ENCODE assay signal across 19 cellular contexts in the genomic region with DNA sequence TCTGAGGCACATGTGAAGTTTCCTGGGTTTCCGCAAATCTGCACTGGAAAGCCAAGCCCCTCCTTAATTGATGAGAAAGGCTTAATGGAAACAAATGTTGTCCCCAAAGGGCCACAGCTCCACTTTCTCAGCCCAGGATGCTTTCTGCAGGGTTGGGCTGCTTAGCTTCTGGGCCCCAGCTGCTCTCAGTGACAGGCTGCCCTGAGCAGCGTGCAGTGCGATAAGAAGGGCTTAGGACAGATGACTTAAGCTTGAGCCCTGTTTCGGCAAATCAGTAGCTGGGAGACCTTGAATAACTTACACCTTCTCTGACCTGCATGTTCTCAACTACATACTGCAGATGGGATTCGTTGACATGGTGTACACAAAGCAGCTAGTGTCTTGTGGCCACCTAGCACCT. TPM values are rescaled to one million over a fixed set of nuclear protein-coding genes. Genes with fewer than 3 reads are reported as not detected.
DNase-seq lines count a peak whose midpoint lies in the region; ATAC-seq and TF ChIP-seq lines count a peak whose summit lies in the region.
"Had no signal": no experiment of that assay in that cellular context is flagged by ENCODE, and none has a peak within 500 bp of the region (broad histone marks: within the 10 kb centered on the region; RNA-seq: fewer than 3 reads in every experiment).

No MANE protein-coding gene starts in this region.

- H3K27me3 Mint-ChIP-seq in naive B cell: no peaks in the 10 kb centered on the region
- no peaks in the 10 kb centered on the region for H3K27me3 Mint-ChIP-seq in activated CD4-positive, alpha-beta T cell treated with anti-CD3 and anti-CD28 coated beads, Interleukin-2, amount 10 ng/mL, durations not matched to agents 24 days and 14 days

- peaks cover 4 to 13% of the 10 kb centered on the region in 2 donors for H3K36me3 Mint-ChIP-seq in naive B cell
- H3K36me3 Mint-ChIP-seq in activated CD4-positive, alpha-beta T cell treated with anti-CD3 and anti-CD28 coated beads, Interleukin-2, amount 10 ng/mL, durations not matched to agents 24 days and 14 days (ENCODE audit: low read depth): peaks cover 11% of the 10 kb centered on the region

- CTCF ChIA-PET in HEK293 (lab: Yijun Ruan, JAX): interaction anchor here (1.9 to 2.2 kb wide), 2 partner anchors 13 to 35 kb away, joined by 7 read pairs; no protein-coding TSS in a partner anchor

- H3K9me3 ChIP-seq in BLaER1 treated with 17β-estradiol and CSF1 and Interleukin-3, amounts not matched to agents 10 nM and 100 nM (replicated peaks in 1 of 11): no peaks in the 10 kb centered on the region
- H3K9me3 ChIP-seq in HEK293 (ENCODE audit: control insufficient read depth, insufficient read depth, low read depth, low read length): no peaks in the 10 kb centered on the region

- intact Hi-C loops in activated CD4-positive, alpha-beta T cell treated with anti-CD3 and anti-CD28 coated beads, Interleukin-2, amount 10 ng/mL, durations not matched to agents 24 days and 14 days (cut with micrococcal nuclease): no loop called here

- H3K27me3 ChIP-seq in BLaER1 treated with 17β-estradiol and CSF1 and Interleukin-3, amounts not matched to agents 10 nM and 100 nM: no peaks in the 10 kb centered on the region

- TF ChIP-seq CTCF in HEK293 (tag by site-specific recombination; IDR thresholded peaks at IDR 0.05): no peak

- H4K20me1 ChIP-seq in BLaER1 treated with 17β-estradiol and CSF1 and Interleukin-3, amounts not matched to agents 10 nM and 100 nM: peaks cover 0 to 63% (median 9%) of the 10 kb centered on the region in 11 experiments; a peak in 13 of 22 replicates

- POLR2A ChIA-PET in HEK293 (lab: Yijun Ruan, JAX): interaction anchor here (0.7 to 0.8 kb wide), 2 partner anchors 11 to 12 kb away, joined by 3 read pairs; partner anchors contain the start of gene STX3

- peak overlapping the region in 10 of 11 experiments; percentile 1 to 56 (median 33); a peak in 13 of 22 replicates for H3K9ac ChIP-seq in BLaER1 treated with 17β-estradiol and CSF1 and Interleukin-3, amounts not matched to agents 10 nM and 100 nM

- H3K4me2 ChIP-seq in BLaER1 treated with 17β-estradiol and CSF1 and Interleukin-3, amounts not matched to agents 10 nM and 100 nM: peak overlapping the region; percentile 58 to 95 (median 80)

- H3K4me3 Mint-ChIP-seq in naive B cell: peak overlapping the region in 1 of 8 donors; percentile 7
- no peak overlapping the region for H3K4me3 Mint-ChIP-seq in activated CD4-positive, alpha-beta T cell treated with anti-CD3 and anti-CD28 coated beads, Interleukin-2, amount 10 ng/mL, durations not matched to agents 24 days and 14 days
- H3K4me3 Mint-ChIP-seq: neural crest cell had no signal

- peaks cover 0 to 16% (median 8%) of the 10 kb centered on the region in 11 experiments; a peak in 9 of 22 replicates for H3K36me3 ChIP-seq in BLaER1 treated with 17β-estradiol and CSF1 and Interleukin-3, amounts not matched to agents 10 nM and 100 nM
- peaks cover 0 to 11% of the 10 kb centered on the region in 2 experiments; a peak in 2 of 3 replicates for H3K36me3 ChIP-seq in HEK293 (ENCODE audit: control insufficient read depth in 2 of 2, insufficient read depth in 1 of 2, low read length in 2 of 2)

- peak overlapping the region in 2 of 10 experiments; percentile 3 to 29; a peak in 2 of 20 replicates for H3K4me3 ChIP-seq in BLaER1 treated with 17β-estradiol and CSF1 and Interleukin-3, amounts not matched to agents 10 nM and 100 nM
- H3K4me3 ChIP-seq in HEK293 (ENCODE audit: low read depth, low read length): no peak overlapping the region

- H3K9me3 Mint-ChIP-seq in naive B cell: peaks cover 0 to 3% (median 0%) of the 10 kb centered on the region in 7 donors
- H3K9me3 Mint-ChIP-seq in activated CD4-positive, alpha-beta T cell treated with anti-CD3 and anti-CD28 coated beads, Interleukin-2, amount 10 ng/mL, durations not matched to agents 24 days and 14 days: no peaks in the 10 kb centered on the region
- H3K9me3 Mint-ChIP-seq: activated T-helper 2 cell treated with anti-CD3 and anti-CD28 coated beads, Interferon-gamma antibody, Interleukin-2, Interleukin-4, amounts not matched to agents 10 μg/mL and 5 μg/mL and 100 μg/mL, durations not matched to agents 14 hours and 24 hours and 36 hours; neural crest cell had no signal

- peak overlapping the region in 4 of 6 donors; percentile 56 to 80 (median 74) for H3K27ac Mint-ChIP-seq in naive B cell
- H3K27ac Mint-ChIP-seq in activated CD4-positive, alpha-beta T cell treated with anti-CD3 and anti-CD28 coated beads, Interleukin-2, amount 10 ng/mL, durations not matched to agents 24 days and 14 days: no peak overlapping the region

- peak overlapping the region in 9 of 11 experiments; percentile 38 to 93 (median 67); a peak in 18 of 22 replicates for H3K27ac ChIP-seq in BLaER1 treated with 17β-estradiol and CSF1 and Interleukin-3, amounts not matched to agents 10 nM and 100 nM
- H3K27ac ChIP-seq in HEK293 (ENCODE audit: extremely low read depth, low read depth, low read length): no peak overlapping the region

- peaks cover 15 to 23% (median 21%) of the 10 kb centered on the region in 3 donors for H3K4me1 Mint-ChIP-seq in naive B cell
- peaks cover 21% of the 10 kb centered on the region for H3K4me1 Mint-ChIP-seq in activated CD4-positive, alpha-beta T cell treated with anti-CD3 and anti-CD28 coated beads, Interleukin-2, amount 10 ng/mL, durations not matched to agents 24 days and 14 days
- H3K4me1 Mint-ChIP-seq: neural crest cell had no signal

- peak; percentile 13 for DNase-seq in amniotic epithelial cell (ENCODE audit: low read depth)
- DNase-seq in naive B cell: no peak
- DNase-seq in anterior cingulate cortex (lab: John Stamatoyannopoulos, UW): no peak
- no peak for DNase-seq in AML-193 (lab: John Stamatoyannopoulos, UW)
- DNase-seq in activated CD4-positive, alpha-beta T cell treated with anti-CD3 and anti-CD28 coated beads, Interleukin-2, amount 10 ng/mL, durations not matched to agents 24 days and 14 days: no peak
- DNase-seq in GM03348 (ENCODE audit: low spot score): no peak
- DNase-seq: kidney; NCI-H1436 treated with DMSO at 0.1 percent for 48 hours; retina; RPMI8226; stimulated activated naive CD8-positive, alpha-beta T cell treated with anti-CD3 and anti-CD28 coated beads, Interleukin-15, Interleukin-2, amounts not matched to agents 100 U/mL and 50 U/mL, for 24 hours; SW 1271 had no signal

- no peak for ATAC-seq in naive B cell (ENCODE audit: low read depth in 2 of 2)

- H3K4me1 ChIP-seq in BLaER1 treated with 17β-estradiol and CSF1 and Interleukin-3, amounts not matched to agents 10 nM and 100 nM: peaks cover 49 to 87% (median 76%) of the 10 kb centered on the region in 10 experiments
- H3K4me1 ChIP-seq in HEK293 (ENCODE audit: control insufficient read depth, insufficient read depth, low read length): no peaks in the 10 kb centered on the region

TF ChIP-seq in HEK293, 187 proteins besides CTCF, POLR2A, EP300 and RAD21:
- TF ChIP-seq, protein P1, sequence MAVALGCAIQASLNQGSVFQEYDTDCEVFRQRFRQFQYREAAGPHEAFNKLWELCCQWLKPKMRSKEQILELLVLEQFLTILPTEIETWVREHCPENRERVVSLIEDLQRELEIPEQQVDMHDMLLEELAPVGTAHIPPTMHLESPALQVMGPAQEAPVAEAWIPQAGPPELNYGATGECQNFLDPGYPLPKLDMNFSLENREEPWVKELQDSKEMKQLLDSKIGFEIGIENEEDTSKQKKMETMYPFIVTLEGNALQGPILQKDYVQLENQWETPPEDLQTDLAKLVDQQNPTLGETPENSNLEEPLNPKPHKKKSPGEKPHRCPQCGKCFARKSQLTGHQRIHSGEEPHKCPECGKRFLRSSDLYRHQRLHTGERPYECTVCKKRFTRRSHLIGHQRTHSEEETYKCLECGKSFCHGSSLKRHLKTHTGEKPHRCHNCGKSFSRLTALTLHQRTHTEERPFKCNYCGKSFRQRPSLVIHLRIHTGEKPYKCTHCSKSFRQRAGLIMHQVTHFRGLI (tag by site-specific recombination; IDR thresholded peaks at IDR 0.05): peak; percentile 79
- no peak for TF ChIP-seq ZNF416 (tag by site-specific recombination; IDR thresholded peaks at IDR 0.05)

RNA-seq across cellular contexts. Expression of gene STX3, which starts 11.4 kb away (rescaled TPM):
- polyA plus RNA-seq in naive B cell (ENCODE audit: low read depth in 6 of 6): 1 to 10 TPM; 3.8 to 7.2 (median 5.7) TPM
- total RNA-seq in activated CD4-positive, alpha-beta T cell treated with anti-CD3 and anti-CD28 coated beads, Interleukin-2, amount 10 ng/mL, durations not matched to agents 24 days and 14 days: 19.2 and 20.1 TPM in 2 replicates

RNA-seq across cellular contexts. Expression of gene MRPL16, which starts 44.0 kb away (rescaled TPM):
- polyA plus RNA-seq in naive B cell (ENCODE audit: low read depth in 6 of 6): 10 to 100 TPM; 61.8 to 95.9 (median 84.3) TPM
- 96.8 and 97.4 TPM in 2 replicates for total RNA-seq in activated CD4-positive, alpha-beta T cell treated with anti-CD3 and anti-CD28 coated beads, Interleukin-2, amount 10 ng/mL, durations not matched to agents 24 days and 14 days

RNA-seq across cellular contexts. Expression of gene OR10V1, which starts 52.9 kb away (rescaled TPM):
- not detected for polyA plus RNA-seq in naive B cell (ENCODE audit: low read depth in 6 of 6)
- not detected in 2 replicates for total RNA-seq in activated CD4-positive, alpha-beta T cell treated with anti-CD3 and anti-CD28 coated beads, Interleukin-2, amount 10 ng/mL, durations not matched to agents 24 days and 14 days
- total RNA-seq: activated T-helper 2 cell treated with anti-CD3 and anti-CD28 coated beads, Interferon-gamma antibody, Interleukin-2, Interleukin-4, amounts not matched to agents 10 μg/mL and 5 μg/mL and 100 μg/mL, durations not matched to agents 14 hours and 24 hours and 36 hours; kidney; neural crest cell; ureter had no signal
- polyA plus RNA-seq: adipose tissue, AG04450 had no signal
